ENCODE assay signal across 19 cellular contexts in the genomic region with DNA sequence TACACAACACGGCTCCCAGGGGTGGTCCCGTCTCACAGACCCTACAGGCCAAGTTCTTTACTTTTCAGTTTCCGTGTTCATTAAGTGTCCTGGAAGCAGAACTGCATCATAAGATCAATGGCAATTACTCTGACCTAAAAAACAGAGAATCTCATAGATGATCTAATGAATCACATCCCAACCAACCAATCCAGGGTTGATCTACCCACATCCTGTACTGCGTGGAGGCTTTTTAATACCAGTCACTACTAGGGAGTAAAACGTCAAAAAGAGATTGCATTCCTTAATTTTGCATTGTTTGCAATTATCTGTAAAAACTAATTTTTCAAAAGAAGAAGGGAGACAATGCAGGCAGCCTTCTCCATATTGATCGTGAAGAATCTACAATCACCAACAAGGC.
"Had no signal": no experiment of that assay in that cellular context is flagged by ENCODE, and none has a peak within 500 bp of the region (broad histone marks: within the 10 kb centered on the region; RNA-seq: fewer than 3 reads in every experiment).

No MANE protein-coding gene starts in this region.

- H3K4me3 ChIP-seq: left lung, mucosa of descending colon, skin epidermis, tibial nerve, vagina had no signal

- H3K36me3 Mint-ChIP-seq: memory B cell; naive thymus-derived CD8-positive, alpha-beta T cell had no signal

- H3K4me1 Mint-ChIP-seq: memory B cell had no signal

- H3K9me3 ChIP-seq: left lung, mucosa of descending colon, neutrophil, tibial nerve, vagina had no signal

- H3K27ac ChIP-seq: left lung, neutrophil, tibial nerve had no signal

- H3K27ac Mint-ChIP-seq: memory B cell; naive thymus-derived CD8-positive, alpha-beta T cell had no signal

- H3K4me3 Mint-ChIP-seq: memory B cell; naive thymus-derived CD8-positive, alpha-beta T cell had no signal

- H3K27me3 ChIP-seq: left lung, tibial nerve, vagina had no signal

- DNase-seq: activated CD4-positive, alpha-beta T cell treated with anti-CD3 and anti-CD28 coated beads for 1 hour; activated CD4-positive, alpha-beta T cell treated with anti-CD3 and anti-CD28 coated beads, Interleukin-2, amount 50 U/mL, for 4 hours; activated naive CD4-positive, alpha-beta T cell; activated T-cell treated with anti-CD3 and anti-CD28 coated beads for 4 hours; aorta; erythroblast; kidney; left lung; mucosa of descending colon; naive thymus-derived CD8-positive, alpha-beta T cell; stimulated activated CD4-positive, alpha-beta T cell treated with anti-CD3 and anti-CD28 coated beads, Interleukin-4, amount 100 ng/mL, for 24 hours; stimulated activated naive CD4-positive, alpha-beta T cell; substantia nigra; T-helper 9 cell had no signal

- H3K36me3 ChIP-seq: left lung, neutrophil, tibial nerve, vagina had no signal

- ATAC-seq: left lung; mucosa of descending colon; naive thymus-derived CD8-positive, alpha-beta T cell had no signal

- H3K9me3 Mint-ChIP-seq: naive thymus-derived CD8-positive, alpha-beta T cell had no signal
